In the genomic region with DNA sequence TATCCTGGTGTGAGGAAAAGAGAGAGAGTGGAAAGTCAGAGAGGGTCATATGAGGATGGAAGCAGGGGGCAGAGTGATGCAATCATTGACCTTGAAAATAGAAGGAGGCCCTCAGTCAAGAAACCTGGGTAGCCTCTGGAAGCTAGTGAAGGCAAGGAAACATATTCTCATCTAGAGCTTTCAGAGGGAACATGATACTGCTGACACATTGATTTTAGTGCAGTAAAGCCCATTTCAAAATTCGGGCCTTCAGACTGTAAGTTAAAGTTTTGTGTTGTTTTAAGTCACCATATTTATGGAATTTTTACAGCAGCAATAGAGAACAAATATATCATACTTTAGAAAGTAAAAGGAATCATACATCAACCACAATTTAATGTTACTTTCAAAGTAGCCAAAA, we compare ENCODE assay signal across 35 cellular contexts.
"Had no signal": no experiment of that assay in that cellular context is flagged by ENCODE, and none has a peak within 500 bp of the region (broad histone marks: within the 10 kb centered on the region; RNA-seq: fewer than 3 reads in every experiment).

No MANE protein-coding gene starts in this region.

- H3K36me3 ChIP-seq: MG63 had no signal

- DNase-seq: Karpas-422, Kasumi-1, MG63, MM.1S, MV-4-11, NCI-H1048, NCI-H1092, NCI-H1092 treated with DMSO at 0.1 percent for 48 hours, NCI-H1105, NCI-H1105 treated with DMSO at 0.1 percent for 48 hours, NCI-H1417, NCI-H1417 treated with DMSO at 0.1 percent for 48 hours, NCI-H1436, NCI-H1436 treated with DMSO at 0.1 percent for 48 hours, NCI-H146, NCI-H1694, NCI-H1694 treated with DMSO at 0.1 percent for 48 hours, NCI-H187, NCI-H187 treated with DMSO at 0.1 percent for 48 hours, NCI-H1930, NCI-H2029, NCI-H2029 treated with DMSO at 0.1 percent for 48 hours, NCI-H2081, NCI-H2081 treated with DMSO at 0.1 percent for 48 hours, NCI-H2107, NCI-H2171, NCI-H2171 treated with DMSO at 0.1 percent for 48 hours, NCI-H2227 treated with DMSO at 0.1 percent for 48 hours, NCI-H226, NCI-H345, NCI-H446, NCI-H446 treated with DMSO at 0.1 percent for 48 hours, NCI-H510A, NCI-H510A treated with DMSO at 0.1 percent for 48 hours, NCI-H524 treated with DMSO at 0.1 percent for 48 hours had no signal

- H3K9me3 ChIP-seq: MG63 had no signal

- H3K27me3 ChIP-seq: MG63 had no signal

- H3K4me3 ChIP-seq: MG63 had no signal
